10 cellular contexts compared by ENCODE assay signal in genomic region chr14:21066882-21067502, GRCh38. TPM values are rescaled to one million over a fixed set of nuclear protein-coding genes. Genes with fewer than 3 reads are reported as not detected.
DNase-seq lines count a peak whose midpoint lies in the region; TF ChIP-seq lines count a peak whose summit lies in the region.
"Had no signal": no experiment of that assay in that cellular context is flagged by ENCODE, and none has a peak within 500 bp of the region (broad histone marks: within the 10 kb centered on the region; RNA-seq: fewer than 3 reads in every experiment).

No MANE protein-coding gene starts in this region.

- BruUV-seq in Calu3 (replicated peaks; lab: Mats Ljungman, UMichigan): no TSS peak

- DNase-seq in ACHN (peak; percentile 30), GM10248 (ENCODE audit: extremely low spot score) (no peak), NCI-H2171 treated with DMSO at 0.1 percent for 48 hours (lab: John Stamatoyannopoulos, UW) (peak; percentile 81), dermis blood vessel endothelial cell (peak; percentile 22), activated T-cell treated with anti-CD3 and anti-CD28 coated beads for 4 hours (no peak), Calu3 (no peak), NCI-H2029 (lab: John Stamatoyannopoulos, UW) (no peak)
- no peak for DNase-seq in CD8-positive, alpha-beta memory T cell

- CTCF ChIA-PET in GM10248 (lab: Yijun Ruan, JAX) (interaction anchor here (1.0 to 4.7 kb wide), 14 partner anchors 11 to 72 kb away, joined by 3 to 130 read pairs (median 6); partner anchors contain the start of genes TMEM253 and ZNF219), Calu3 (lab: Charles Lee) (interaction anchor here (0.7 to 1.4 kb wide), 5 partner anchors 23 to 52 kb away, joined by 3 to 11 read pairs (median 6); no protein-coding TSS in a partner anchor)
- CTCF ChIA-PET in CD8-positive, alpha-beta memory T cell (lab: Charles Lee): interaction anchor here (1.4 to 6.3 kb wide), 10 partner anchors 9 to 52 kb away, joined by 4 to 130 read pairs (median 17); partner anchors contain the start of genes RNASE8, TMEM253 and ZNF219

- no peaks in the 10 kb centered on the region for H3K36me3 ChIP-seq in CD8-positive, alpha-beta memory T cell (ENCODE audit: insufficient read depth, low read length)

- H3K9me3 ChIP-seq in CD8-positive, alpha-beta memory T cell (ENCODE audit: low read length): no peaks in the 10 kb centered on the region

- peaks cover 26% of the 10 kb centered on the region for H3K36me3 Mint-ChIP-seq in Calu3 (ENCODE audit: insufficient read depth, unreplicated experiment)
- H3K36me3 Mint-ChIP-seq in CD8-positive, alpha-beta memory T cell: peaks cover 0 to 1% (median 0%) of the 10 kb centered on the region in 3 donors

- peak; percentile 28 for TF ChIP-seq CTCF in GM10248 (IDR thresholded peaks at IDR 0.05; ENCODE audit: control extremely low read depth, extremely low read depth, low read depth, missing control alignments)
- TF ChIP-seq CTCF in Calu3 (IDR thresholded peaks at IDR 0.05; ENCODE audit: unreplicated experiment): no peak

- no peak overlapping the region for H3K27ac Mint-ChIP-seq in Calu3 (ENCODE audit: unreplicated experiment)
- H3K27ac Mint-ChIP-seq in CD8-positive, alpha-beta memory T cell: peak overlapping the region in 1 of 8 donors; percentile 9

- H3K4me3 Mint-ChIP-seq in Calu3 (ENCODE audit: low read depth, unreplicated experiment): no peak overlapping the region
- no peak overlapping the region for H3K4me3 Mint-ChIP-seq in CD8-positive, alpha-beta memory T cell

- POLR2A ChIA-PET in GM10248 (lab: Yijun Ruan, JAX): interaction anchor here (0.5 kb wide), 1 partner anchor 724 kb away, joined by 7 read pairs; no protein-coding TSS in a partner anchor
- POLR2A ChIA-PET in CD8-positive, alpha-beta memory T cell (lab: Charles Lee): no interaction called here

- peaks cover 48% of the 10 kb centered on the region for H3K27me3 ChIP-seq in CD8-positive, alpha-beta memory T cell (ENCODE audit: insufficient read depth, low read length, poor library complexity, severe bottlenecking)

- H3K4me1 Mint-ChIP-seq in Calu3 (ENCODE audit: low read depth, unreplicated experiment): peaks cover 8% of the 10 kb centered on the region
- peaks cover 23 to 34% (median 25%) of the 10 kb centered on the region in 3 donors for H3K4me1 Mint-ChIP-seq in CD8-positive, alpha-beta memory T cell

- H3K4me3 ChIP-seq in CD8-positive, alpha-beta memory T cell (ENCODE audit: low read length): no peak overlapping the region

- in situ Hi-C loops in ACHN (cut with HindIII; ENCODE audit: low pct_ligation_motif_present, low pct_unique_long_range_greater_than_20kb, low sequenced_read_pairs): no loop called here

- peaks cover 36% of the 10 kb centered on the region for H3K4me1 ChIP-seq in CD8-positive, alpha-beta memory T cell (ENCODE audit: insufficient read depth, low read length)

- no peak overlapping the region for H3K27ac ChIP-seq in CD8-positive, alpha-beta memory T cell (ENCODE audit: low read depth, low read length)

- intact Hi-C loops in Calu3 (cut with micrococcal nuclease; ENCODE audit: unreplicated experiment): no loop called here

- H3K9me3 Mint-ChIP-seq in Calu3 (ENCODE audit: low read depth, unreplicated experiment): no peaks in the 10 kb centered on the region
- no peaks in the 10 kb centered on the region for H3K9me3 Mint-ChIP-seq in CD8-positive, alpha-beta memory T cell

- H3K27me3 Mint-ChIP-seq in Calu3 (ENCODE audit: unreplicated experiment): peaks cover 52% of the 10 kb centered on the region
- H3K27me3 Mint-ChIP-seq in CD8-positive, alpha-beta memory T cell: peaks cover 53 to 81% of the 10 kb centered on the region in 2 donors

RNA-seq across cellular contexts. Expression of gene ARHGEF40, which starts 3.1 kb away (rescaled TPM):
- total RNA-seq in dermis blood vessel endothelial cell: 6.2 and 7.3 TPM in 2 replicates
- total RNA-seq in Calu3 (2022): 15.0 and 16.8 TPM in 2 replicates
- under 1 TPM; 0.16 to 0.39 TPM for total RNA-seq in CD8-positive, alpha-beta memory T cell
- 0.40 TPM for polyA plus RNA-seq in CD8-positive, alpha-beta memory T cell

RNA-seq across cellular contexts. Expression of gene RNASE8, which starts 9.4 kb away (rescaled TPM):
- total RNA-seq in dermis blood vessel endothelial cell: not detected in 2 replicates
- not detected in 2 replicates for total RNA-seq in Calu3 (2022)
- total RNA-seq in CD8-positive, alpha-beta memory T cell: not detected
- polyA plus RNA-seq in CD8-positive, alpha-beta memory T cell: not detected
- total RNA-seq: myocyte had no signal
- polyA plus RNA-seq: esophagus had no signal

RNA-seq across cellular contexts. Expression of gene RNASE7, which starts 24.8 kb away (rescaled TPM):
- total RNA-seq in dermis blood vessel endothelial cell (not detected in 2 replicates), Calu3 (2022) (not detected in 2 replicates)
- not detected for total RNA-seq in CD8-positive, alpha-beta memory T cell
- not detected for polyA plus RNA-seq in CD8-positive, alpha-beta memory T cell
- total RNA-seq: myocyte had no signal

RNA-seq across cellular contexts. Expression of gene ZNF219, which starts 31.5 kb away (rescaled TPM):
- total RNA-seq in dermis blood vessel endothelial cell (5.1 and 7.0 TPM in 2 replicates), Calu3 (2022) (18.5 and 20.3 TPM in 2 replicates)
- 1 to 10 TPM; 7.0 to 8.2 TPM for total RNA-seq in CD8-positive, alpha-beta memory T cell
- 1.3 TPM for polyA plus RNA-seq in CD8-positive, alpha-beta memory T cell

RNA-seq across cellular contexts. Expression of gene RNASE13, which starts 32.4 kb away (rescaled TPM):
- total RNA-seq in dermis blood vessel endothelial cell: not detected in 2 replicates
- total RNA-seq in Calu3 (2022): not detected in 2 replicates
- not detected for total RNA-seq in CD8-positive, alpha-beta memory T cell
- polyA plus RNA-seq in CD8-positive, alpha-beta memory T cell: not detected
- total RNA-seq: myocyte had no signal
- polyA plus RNA-seq: esophagus had no signal

Comparison
In these comparisons a context has a peak if more than half of its experiments do, and no peak if none do; other contexts are left out.
1. DNase-seq: peak in ACHN (single experiment), NCI-H2171 treated with DMSO at 0.1 percent for 48 hours (single experiment) and dermis blood vessel endothelial cell (single experiment); none in GM10248 (single experiment), activated T-cell treated with anti-CD3 and anti-CD28 coated beads for 4 hours (single experiment), Calu3 (single experiment), CD8-positive, alpha-beta memory T cell (0 of 5) and NCI-H2029 (single experiment).